In genomic region chr6:20034408-20034769, GRCh38 we compare ENCODE assay signal across 17 cellular contexts.
DNase-seq lines count a peak whose midpoint lies in the region; ATAC-seq and TF ChIP-seq lines count a peak whose summit lies in the region.
"Had no signal": no experiment of that assay in that cellular context is flagged by ENCODE, and none has a peak within 500 bp of the region (broad histone marks: within the 10 kb centered on the region; RNA-seq: fewer than 3 reads in every experiment).

No MANE protein-coding gene starts in this region.

- H3K27me3 Mint-ChIP-seq in endodermal cell (ENCODE audit: insufficient read depth), result no peaks in the 10 kb centered on the region

- POLR2A ChIA-PET in A673 (lab: Charles Lee; ENCODE audit: low non-redundant PET), result no interaction called here

- CTCF ChIA-PET in A673 (lab: Charles Lee), result no interaction called here

- no peak overlapping the region for H3K4me3 Mint-ChIP-seq in endodermal cell
- H3K4me3 Mint-ChIP-seq: CD4-positive, alpha-beta T cell had no signal

- H3K36me3 Mint-ChIP-seq in endodermal cell (ENCODE audit: low read depth), result peaks cover 2% of the 10 kb centered on the region

- peaks cover 2% of the 10 kb centered on the region for H3K4me1 ChIP-seq in endodermal cell (ENCODE audit: control insufficient read depth, insufficient read depth, low read length)
- H3K4me1 ChIP-seq in A673 (ENCODE audit: insufficient read depth, low read length, poor library complexity, severe bottlenecking), result no peaks in the 10 kb centered on the region
- H3K4me1 ChIP-seq: BE2C had no signal

- peak overlapping the region; percentile 75 for H3K27ac Mint-ChIP-seq in endodermal cell
- H3K27ac Mint-ChIP-seq: CD4-positive, alpha-beta T cell had no signal

- peaks cover 32% of the 10 kb centered on the region for H3K4me1 Mint-ChIP-seq in endodermal cell

- H3K9me3 Mint-ChIP-seq in endodermal cell, result peaks cover 9% of the 10 kb centered on the region
- H3K9me3 Mint-ChIP-seq: CD4-positive, alpha-beta T cell had no signal

- no peak for ATAC-seq in HG03571 (IDR thresholded peaks at IDR 0.05; ENCODE audit: unreplicated experiment)
- ATAC-seq: GM12878 had no signal

- H3K36me3 ChIP-seq in endodermal cell (ENCODE audit: control insufficient read depth, insufficient read depth, low read length), result no peaks in the 10 kb centered on the region
- no peaks in the 10 kb centered on the region for H3K36me3 ChIP-seq in A673 (ENCODE audit: insufficient read depth, low read length, poor library complexity, severe bottlenecking)
- H3K36me3 ChIP-seq: BE2C had no signal

- H3K9me3 ChIP-seq in endodermal cell (ENCODE audit: control insufficient read depth, low read length) (peaks cover 6% of the 10 kb centered on the region), A673 (ENCODE audit: low read depth, low read length, poor library complexity, severe bottlenecking) (no peaks in the 10 kb centered on the region)
- H3K9me3 ChIP-seq: BE2C had no signal

- WGBS in endodermal cell (ENCODE audit: insufficient coverage in 1 of 2, insufficient read length in 1 of 2), 2 experiments, result 54 to 63% methylated on average over 2 to 5 of the region's 5 CpGs

- TF ChIP-seq CTCF in endodermal cell (conservative IDR thresholded peaks at IDR 0.05) (no peak), A673 (conservative IDR thresholded peaks at IDR 0.05; ENCODE audit: low read depth, low read length) (no peak)

- no peak overlapping the region for H3K27ac ChIP-seq in endodermal cell (ENCODE audit: low read depth, low read length)
- H3K27ac ChIP-seq in A673 (ENCODE audit: low read depth, low read length, poor library complexity, severe bottlenecking), result no peak overlapping the region
- H3K27ac ChIP-seq: 22Rv1 had no signal

- no TSS peak for BruUV-seq in A673 (replicated peaks; lab: Mats Ljungman, UMichigan)

- H3K4me3 ChIP-seq in endodermal cell (ENCODE audit: low read length) (no peak overlapping the region), A673 (ENCODE audit: low read depth, low read length, poor library complexity, severe bottlenecking) (no peak overlapping the region)
- H3K4me3 ChIP-seq: GM12878 had no signal

- no peaks in the 10 kb centered on the region for H3K27me3 ChIP-seq in endodermal cell (ENCODE audit: control insufficient read depth, insufficient read depth, low read length, poor library complexity, severe bottlenecking)
- H3K27me3 ChIP-seq in A673 (replicated peaks; ENCODE audit: insufficient read depth, low read depth, low read length, poor library complexity), result no peaks in the 10 kb centered on the region
- H3K27me3 ChIP-seq: BE2C had no signal

- peak; percentile 31 for DNase-seq in DMS53 (lab: John Stamatoyannopoulos, UW)
- DNase-seq in DMS53 treated with DMSO at 0.1 percent for 48 hours (lab: John Stamatoyannopoulos, UW; ENCODE audit: unreplicated experiment), result no peak
- DNase-seq in OCI-M1 (lab: John Stamatoyannopoulos, UW), result peak; percentile 97
- DNase-seq in endodermal cell, result no peak
- DNase-seq in NCI-H345 treated with DMSO at 0.1 percent for 48 hours (lab: John Stamatoyannopoulos, UW; ENCODE audit: unreplicated experiment), result no peak
- no peak for DNase-seq in A673 (ENCODE audit: low spot score)
- no peak for DNase-seq in superior temporal gyrus (ENCODE audit: extremely low spot score)
- DNase-seq: BE2C; CD4-positive, alpha-beta T cell; DMS79 treated with DMSO at 0.1 percent for 48 hours; H7; Kasumi-1; NCI-H524; SHP77 treated with DMSO at 0.1 percent for 48 hours had no signal

- no peak overlapping the region for H3K9ac ChIP-seq in endodermal cell (ENCODE audit: extremely low read depth, low read length, poor library complexity, severe bottlenecking)

- intact Hi-C loops in A673 (cut with micrococcal nuclease; ENCODE audit: unreplicated experiment), result no loop called here

Comparison
In these comparisons a context has a peak if more than half of its experiments do, and no peak if none do; other contexts are left out.
1. DNase-seq: peak in DMS53 (single experiment) and OCI-M1 (single experiment); none in DMS53 treated with DMSO at 0.1 percent for 48 hours (single experiment), endodermal cell (single experiment), NCI-H345 treated with DMSO at 0.1 percent for 48 hours (single experiment), A673 (single experiment) and superior temporal gyrus (single experiment).